8 cellular contexts compared by ENCODE assay signal in genomic region chr12:132600048-132601032, GRCh38. TPM values are rescaled to one million over a fixed set of nuclear protein-coding genes. Genes with fewer than 3 reads are reported as not detected.
A peak's percentile ranks its signal among the peaks of the same experiment; 100 is the strongest.
DNase-seq lines count a peak whose midpoint lies in the region; ATAC-seq and TF ChIP-seq lines count a peak whose summit lies in the region.

No MANE protein-coding gene starts in this region.

- CTCF ChIA-PET in activated CD8-positive, alpha-beta memory T cell treated with anti-CD3 and anti-CD28 coated beads, Interleukin-2, amount 10 ng/mL, durations not matched to agents 7 days and 5 days (lab: Charles Lee) = interaction anchor here (0.8 to 1.5 kb wide), 5 partner anchors 9 to 41 kb away, joined by 3 to 10 read pairs (median 4); partner anchors contain the start of gene LRCOL1

- H3K4me1 Mint-ChIP-seq in activated CD8-positive, alpha-beta memory T cell treated with anti-CD3 and anti-CD28 coated beads, Interleukin-2, amount 10 ng/mL, durations not matched to agents 7 days and 5 days = peaks cover 16% of the 10 kb centered on the region
- peaks cover 14 to 32% of the 10 kb centered on the region in 2 donors for H3K4me1 Mint-ChIP-seq in natural killer cell

- in situ Hi-C loops in GM13976 (cut with MboI; ENCODE audit: low sequenced_read_pairs, unreplicated experiment) = loop anchor here (25.0 kb wide), 1 partner anchor 188 kb away; no protein-coding TSS in a partner anchor

- H3K9me3 Mint-ChIP-seq in activated CD8-positive, alpha-beta memory T cell treated with anti-CD3 and anti-CD28 coated beads, Interleukin-2, amount 10 ng/mL, durations not matched to agents 7 days and 5 days (ENCODE audit: low read depth) = no peaks in the 10 kb centered on the region
- H3K9me3 Mint-ChIP-seq in natural killer cell = no peaks in the 10 kb centered on the region

- intact Hi-C loops in natural killer cell (cut with micrococcal nuclease) = no loop called here

- peaks cover 68% of the 10 kb centered on the region for H3K27me3 Mint-ChIP-seq in activated CD8-positive, alpha-beta memory T cell treated with anti-CD3 and anti-CD28 coated beads, Interleukin-2, amount 10 ng/mL, durations not matched to agents 7 days and 5 days
- H3K27me3 Mint-ChIP-seq in natural killer cell (ENCODE audit: low read depth in 2 of 2) = peaks cover 19 to 38% of the 10 kb centered on the region in 2 donors

- ATAC-seq in activated CD8-positive, alpha-beta memory T cell treated with anti-CD3 and anti-CD28 coated beads, Interleukin-2, amount 10 ng/mL, durations not matched to agents 7 days and 5 days = peak; percentile 74
- ATAC-seq in natural killer cell (peak; percentile 52 to 64 (median 56)), GM21528 (IDR thresholded peaks at IDR 0.05; ENCODE audit: low FRiP score, unreplicated experiment) (no peak), GM19351 (IDR thresholded peaks at IDR 0.05; ENCODE audit: unreplicated experiment) (no peak)

- H3K27ac Mint-ChIP-seq in activated CD8-positive, alpha-beta memory T cell treated with anti-CD3 and anti-CD28 coated beads, Interleukin-2, amount 10 ng/mL, durations not matched to agents 7 days and 5 days = no peak overlapping the region
- peak overlapping the region in 1 of 2 donors; percentile 79 for H3K27ac Mint-ChIP-seq in natural killer cell

- H3K4me3 Mint-ChIP-seq in activated CD8-positive, alpha-beta memory T cell treated with anti-CD3 and anti-CD28 coated beads, Interleukin-2, amount 10 ng/mL, durations not matched to agents 7 days and 5 days = peak overlapping the region; percentile 64
- peak overlapping the region; percentile 77 for H3K4me3 Mint-ChIP-seq in natural killer cell

- TF ChIP-seq CTCF in GM13976 (IDR thresholded peaks at IDR 0.05; ENCODE audit: borderline replicate concordance, control extremely low read depth, extremely low read depth, insufficient read depth, missing control alignments) (peak; percentile 65), natural killer cell (IDR thresholded peaks at IDR 0.05) (peak; percentile 23)

- DNase-seq in AG08395 (ENCODE audit: low spot score) (peak; percentile 74), GM13976 (ENCODE audit: low spot score) (peak; percentile 83), NCI-H226 (peak; percentile 20), fibroblast of peridontal ligament (ENCODE audit: extremely low read depth) (peak; percentile 62), natural killer cell (peak; percentile 30)
- DNase-seq in activated CD8-positive, alpha-beta memory T cell treated with anti-CD3 and anti-CD28 coated beads, Interleukin-2, amount 10 ng/mL, durations not matched to agents 7 days and 5 days = peak; percentile 57

- H3K36me3 Mint-ChIP-seq in activated CD8-positive, alpha-beta memory T cell treated with anti-CD3 and anti-CD28 coated beads, Interleukin-2, amount 10 ng/mL, durations not matched to agents 7 days and 5 days = no peaks in the 10 kb centered on the region
- no peaks in the 10 kb centered on the region for H3K36me3 Mint-ChIP-seq in natural killer cell

RNA-seq across cellular contexts. Expression of gene LRCOL1, which starts 10.0 kb away (rescaled TPM):
- total RNA-seq in activated CD8-positive, alpha-beta memory T cell treated with anti-CD3 and anti-CD28 coated beads, Interleukin-2, amount 10 ng/mL, durations not matched to agents 7 days and 5 days = not detected
- total RNA-seq in natural killer cell = not detected

RNA-seq across cellular contexts. Expression of gene P2RX2, which starts 18.2 kb away (rescaled TPM):
- total RNA-seq in activated CD8-positive, alpha-beta memory T cell treated with anti-CD3 and anti-CD28 coated beads, Interleukin-2, amount 10 ng/mL, durations not matched to agents 7 days and 5 days = not detected
- total RNA-seq in natural killer cell = not detected

Comparison
In these comparisons a context has a peak if more than half of its experiments do, and no peak if none do; other contexts are left out.
1. DNase-seq: peak in every context shown above with its lines; median percentile 83 in GM13976; 74 in AG08395; 62 in fibroblast of peridontal ligament; 57 in activated CD8-positive, alpha-beta memory T cell treated with anti-CD3 and anti-CD28 coated beads, Interleukin-2, amount 10 ng/mL, durations not matched to agents 7 days and 5 days; 30 in natural killer cell; 20 in NCI-H226.
2. ATAC-seq: peak in activated CD8-positive, alpha-beta memory T cell treated with anti-CD3 and anti-CD28 coated beads, Interleukin-2, amount 10 ng/mL, durations not matched to agents 7 days and 5 days (single experiment) and natural killer cell (3 of 3); none in GM21528 (single experiment) and GM19351 (single experiment).